In the genomic region with DNA sequence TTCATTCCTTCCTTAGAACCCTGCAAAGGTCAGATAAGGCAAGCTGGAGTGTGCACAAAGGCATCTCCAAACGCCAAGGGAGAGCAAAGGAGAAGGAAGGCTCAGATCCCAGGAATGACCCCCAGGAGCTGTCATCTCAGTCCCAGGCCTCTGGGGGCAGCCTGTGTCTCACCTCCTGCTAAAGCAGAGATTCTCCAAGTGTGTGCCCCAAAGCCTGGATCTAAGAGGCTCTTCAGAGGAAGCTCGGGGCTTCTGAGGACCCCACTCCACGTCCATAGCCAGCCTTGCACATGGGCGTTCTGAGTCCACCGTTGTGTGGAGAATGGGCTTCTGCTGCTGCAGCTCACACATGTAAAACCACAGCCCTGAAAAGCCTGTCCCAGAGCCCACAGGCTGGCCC, we compare ENCODE assay signal across 28 cellular contexts. TPM values are rescaled to one million over a fixed set of nuclear protein-coding genes. Genes with fewer than 3 reads are reported as not detected.
A peak's percentile ranks its signal among the peaks of the same experiment; 100 is the strongest.
DNase-seq lines count a peak whose midpoint lies in the region; ATAC-seq and TF ChIP-seq lines count a peak whose summit lies in the region.
"Had no signal": no experiment of that assay in that cellular context is flagged by ENCODE, and none has a peak within 500 bp of the region (broad histone marks: within the 10 kb centered on the region; RNA-seq: fewer than 3 reads in every experiment).

No MANE protein-coding gene starts in this region.

- no peak overlapping the region for H3K4me3 ChIP-seq in BLaER1 treated with 17β-estradiol and CSF1 and Interleukin-3, amounts not matched to agents 10 nM and 100 nM
- H3K4me3 ChIP-seq in H7 (ENCODE audit: insufficient read depth, low read depth, low read length) (no peak overlapping the region), adrenal gland (no peak overlapping the region)
- H3K4me3 ChIP-seq: MG63, PC-9, uterus had no signal

- no peak overlapping the region for H3K9ac ChIP-seq in BLaER1 treated with 17β-estradiol and CSF1 and Interleukin-3, amounts not matched to agents 10 nM and 100 nM
- H3K9ac ChIP-seq: parathyroid adenoma had no signal

- no peaks in the 10 kb centered on the region for H3K36me3 Mint-ChIP-seq in osteocyte (ENCODE audit: unreplicated experiment)
- H3K36me3 Mint-ChIP-seq in activated CD4-positive, alpha-beta T cell treated with anti-CD3 and anti-CD28 coated beads, Interleukin-2, amount 10 ng/mL, durations not matched to agents 24 days and 14 days (ENCODE audit: low read depth): no peaks in the 10 kb centered on the region
- H3K36me3 Mint-ChIP-seq: activated naive CD8-positive, alpha-beta T cell treated with anti-CD3 and anti-CD28 coated beads for 36 hours; CD8-positive, alpha-beta memory T cell; mesothelial cell of epicardium; natural killer cell had no signal

- H3K27me3 ChIP-seq in BLaER1 treated with 17β-estradiol and CSF1 and Interleukin-3, amounts not matched to agents 10 nM and 100 nM: peaks cover 26 to 47% (median 40%) of the 10 kb centered on the region in 11 experiments
- H3K27me3 ChIP-seq in H7 (ENCODE audit: control insufficient read depth, insufficient read depth, low read length) (peaks cover 60% of the 10 kb centered on the region), adrenal gland (peaks cover 10% of the 10 kb centered on the region)
- H3K27me3 ChIP-seq: uterus had no signal

- peaks cover 62% of the 10 kb centered on the region for H3K27me3 Mint-ChIP-seq in osteocyte (ENCODE audit: unreplicated experiment)
- peaks cover 59% of the 10 kb centered on the region for H3K27me3 Mint-ChIP-seq in activated CD4-positive, alpha-beta T cell treated with anti-CD3 and anti-CD28 coated beads, Interleukin-2, amount 10 ng/mL, durations not matched to agents 24 days and 14 days

- no peaks in the 10 kb centered on the region for H3K36me3 ChIP-seq in BLaER1 treated with 17β-estradiol and CSF1 and Interleukin-3, amounts not matched to agents 10 nM and 100 nM
- H3K36me3 ChIP-seq in H7 (replicated peaks; ENCODE audit: control insufficient read depth, insufficient read depth, low read length): no peaks in the 10 kb centered on the region
- no peaks in the 10 kb centered on the region for H3K36me3 ChIP-seq in adrenal gland (replicated peaks in 1 of 2)
- H3K36me3 ChIP-seq: MG63, uterus had no signal

- H3K4me2 ChIP-seq in BLaER1 treated with 17β-estradiol and CSF1 and Interleukin-3, amounts not matched to agents 10 nM and 100 nM: peak overlapping the region in 8 of 11 experiments; percentile 11 to 52 (median 34); a peak in 14 of 22 replicates
- H3K4me2 ChIP-seq: PC-9 had no signal

- no peaks in the 10 kb centered on the region for H3K9me3 Mint-ChIP-seq in osteocyte (ENCODE audit: unreplicated experiment)
- no peaks in the 10 kb centered on the region for H3K9me3 Mint-ChIP-seq in activated CD4-positive, alpha-beta T cell treated with anti-CD3 and anti-CD28 coated beads, Interleukin-2, amount 10 ng/mL, durations not matched to agents 24 days and 14 days
- H3K9me3 Mint-ChIP-seq: activated naive CD8-positive, alpha-beta T cell treated with anti-CD3 and anti-CD28 coated beads for 36 hours; activated T-helper 17 cell treated with anti-CD3 and anti-CD28 coated beads, Interleukin-2, amount 50 U/mL, for 72 hours; CD8-positive, alpha-beta memory T cell; immature natural killer cell; mesothelial cell of epicardium; natural killer cell had no signal

- DNase-seq in H7 (peak; percentile 83), adrenal gland (peak in 4 of 7 donors; percentile 1 to 25 (median 2)), osteocyte (ENCODE audit: extremely low spot score, unreplicated experiment) (peak; percentile 75), substantia nigra (lab: John Stamatoyannopoulos, UW) (no peak), NCI-H2171 treated with DMSO at 0.1 percent for 48 hours (lab: John Stamatoyannopoulos, UW) (no peak)
- no peak for DNase-seq in activated CD4-positive, alpha-beta T cell treated with anti-CD3 and anti-CD28 coated beads, Interleukin-2, amount 10 ng/mL, durations not matched to agents 24 days and 14 days
- DNase-seq: activated CD4-positive, alpha-beta T cell treated with anti-CD3 and anti-CD28 coated beads for 4 hours; activated naive CD8-positive, alpha-beta T cell treated with anti-CD3 and anti-CD28 coated beads for 36 hours; CD8-positive, alpha-beta memory T cell; erythroblast; foreskin fibroblast; GOT3; immature natural killer cell; left ventricle myocardium superior; MG63; natural killer cell; NCI-H1436 treated with DMSO at 0.1 percent for 48 hours; NCI-H748 treated with DMSO at 0.1 percent for 48 hours; PC-9; SHP77 treated with DMSO at 0.1 percent for 48 hours; stimulated activated CD8-positive, alpha-beta memory T cell treated with anti-CD3 and anti-CD28 coated beads, Interleukin-4, amount 100 ng/mL, for 48 hours had no signal

- TF ChIP-seq POLR2A in adrenal gland (IDR thresholded peaks at IDR 0.05): no peak

- peaks cover 0 to 24% (median 10%) of the 10 kb centered on the region in 11 experiments; a peak in 9 of 22 replicates for H4K20me1 ChIP-seq in BLaER1 treated with 17β-estradiol and CSF1 and Interleukin-3, amounts not matched to agents 10 nM and 100 nM

- peaks cover 6 to 45% (median 25%) of the 10 kb centered on the region in 10 experiments; a peak in 18 of 20 replicates for H3K4me1 ChIP-seq in BLaER1 treated with 17β-estradiol and CSF1 and Interleukin-3, amounts not matched to agents 10 nM and 100 nM
- H3K4me1 ChIP-seq in adrenal gland (replicated peaks in 1 of 2): peaks cover 6 to 8% of the 10 kb centered on the region in 2 donors
- H3K4me1 ChIP-seq: parathyroid adenoma had no signal

- H3K4me1 Mint-ChIP-seq in osteocyte (ENCODE audit: unreplicated experiment): peaks cover 3% of the 10 kb centered on the region
- H3K4me1 Mint-ChIP-seq in activated CD4-positive, alpha-beta T cell treated with anti-CD3 and anti-CD28 coated beads, Interleukin-2, amount 10 ng/mL, durations not matched to agents 24 days and 14 days: no peaks in the 10 kb centered on the region
- H3K4me1 Mint-ChIP-seq: activated naive CD8-positive, alpha-beta T cell treated with anti-CD3 and anti-CD28 coated beads for 36 hours; activated T-helper 17 cell treated with anti-CD3 and anti-CD28 coated beads, Interleukin-2, amount 50 U/mL, for 72 hours; mesothelial cell of epicardium; natural killer cell had no signal

- H3K4me3 Mint-ChIP-seq in osteocyte (ENCODE audit: unreplicated experiment): no peak overlapping the region
- H3K4me3 Mint-ChIP-seq in activated CD4-positive, alpha-beta T cell treated with anti-CD3 and anti-CD28 coated beads, Interleukin-2, amount 10 ng/mL, durations not matched to agents 24 days and 14 days: no peak overlapping the region
- H3K4me3 Mint-ChIP-seq: activated naive CD8-positive, alpha-beta T cell treated with anti-CD3 and anti-CD28 coated beads for 36 hours; activated T-helper 17 cell treated with anti-CD3 and anti-CD28 coated beads, Interleukin-2, amount 50 U/mL, for 72 hours; CD8-positive, alpha-beta memory T cell; immature natural killer cell; mesothelial cell of epicardium; natural killer cell had no signal

- 57 to 82% (median 79%) methylated on average over 1 to 5 of the region's 5 CpGs for WGBS in adrenal gland, 4 donors

- H3K9me3 ChIP-seq in BLaER1 treated with 17β-estradiol and CSF1 and Interleukin-3, amounts not matched to agents 10 nM and 100 nM (replicated peaks in 1 of 11): no peaks in the 10 kb centered on the region
- H3K9me3 ChIP-seq in adrenal gland (replicated peaks in 1 of 3): no peaks in the 10 kb centered on the region
- H3K9me3 ChIP-seq: MG63, uterus had no signal

- no peak overlapping the region for H3K27ac Mint-ChIP-seq in osteocyte (ENCODE audit: unreplicated experiment)
- no peak overlapping the region for H3K27ac Mint-ChIP-seq in activated CD4-positive, alpha-beta T cell treated with anti-CD3 and anti-CD28 coated beads, Interleukin-2, amount 10 ng/mL, durations not matched to agents 24 days and 14 days
- H3K27ac Mint-ChIP-seq: activated naive CD8-positive, alpha-beta T cell treated with anti-CD3 and anti-CD28 coated beads for 36 hours; activated T-helper 17 cell treated with anti-CD3 and anti-CD28 coated beads, Interleukin-2, amount 50 U/mL, for 72 hours; immature natural killer cell; mesothelial cell of epicardium; natural killer cell had no signal

- no peak for TF ChIP-seq CTCF in adrenal gland (IDR thresholded peaks at IDR 0.05)
- no peak for TF ChIP-seq CTCF in osteocyte (IDR thresholded peaks at IDR 0.05)

- no peak for ATAC-seq in HG02970 (IDR thresholded peaks at IDR 0.05; ENCODE audit: low FRiP score, unreplicated experiment)
- ATAC-seq: activated T-helper 17 cell treated with anti-CD3 and anti-CD28 coated beads, Interleukin-2, amount 50 U/mL, for 72 hours; left ventricle myocardium superior; natural killer cell; sciatic nerve had no signal

- no peak overlapping the region for H3K27ac ChIP-seq in BLaER1 treated with 17β-estradiol and CSF1 and Interleukin-3, amounts not matched to agents 10 nM and 100 nM
- H3K27ac ChIP-seq in adrenal gland (no peak overlapping the region), substantia nigra (ENCODE audit: low read depth, low read length, poor library complexity, severe bottlenecking) (no peak overlapping the region)
- H3K27ac ChIP-seq: parathyroid adenoma, PC-9, uterus had no signal

- intact Hi-C loops in adrenal gland (cut with DNase I): loop anchor here in 1 of 2 donors (10.0 kb wide), 1 partner anchor 377 kb away; no protein-coding TSS in a partner anchor
- intact Hi-C loops in activated CD4-positive, alpha-beta T cell treated with anti-CD3 and anti-CD28 coated beads, Interleukin-2, amount 10 ng/mL, durations not matched to agents 24 days and 14 days (cut with micrococcal nuclease): no loop called here

RNA-seq across cellular contexts. Expression of a gene that starts 5.1 kb away (rescaled TPM):
- 0.22 and 0.31 TPM in 2 replicates for total RNA-seq in H7 (2014; rRNA removed; shearing (Covaris generic))
- total RNA-seq in adrenal gland (1 to 10 TPM; 2.4 to 8.0 (median 4.0) TPM), osteocyte (0.11 TPM in 1 of 2 replicates, not detected in the other)
- 1 to 10 TPM; 2.2 to 5.6 (median 5.1) TPM for polyA plus RNA-seq in adrenal gland
- not detected in 2 replicates for total RNA-seq in activated CD4-positive, alpha-beta T cell treated with anti-CD3 and anti-CD28 coated beads, Interleukin-2, amount 10 ng/mL, durations not matched to agents 24 days and 14 days
- total RNA-seq: activated naive CD8-positive, alpha-beta T cell treated with anti-CD3 and anti-CD28 coated beads for 36 hours; activated T-helper 17 cell treated with anti-CD3 and anti-CD28 coated beads, Interleukin-2, amount 50 U/mL, for 72 hours; CD8-positive, alpha-beta memory T cell; natural killer cell; PC-9 had no signal
- polyA plus RNA-seq: CD8-positive, alpha-beta memory T cell; immature natural killer cell had no signal

Comparison
In these comparisons a context has a peak if more than half of its experiments do, and no peak if none do; other contexts are left out.
1. DNase-seq: peak in H7 (single experiment), adrenal gland (4 of 7) and osteocyte (single experiment); none in activated CD4-positive, alpha-beta T cell treated with anti-CD3 and anti-CD28 coated beads, Interleukin-2, amount 10 ng/mL, durations not matched to agents 24 days and 14 days (single experiment), substantia nigra (0 of 49) and NCI-H2171 treated with DMSO at 0.1 percent for 48 hours (single experiment).